ENCODE assay signal across 1 cellular context in the genomic region with DNA sequence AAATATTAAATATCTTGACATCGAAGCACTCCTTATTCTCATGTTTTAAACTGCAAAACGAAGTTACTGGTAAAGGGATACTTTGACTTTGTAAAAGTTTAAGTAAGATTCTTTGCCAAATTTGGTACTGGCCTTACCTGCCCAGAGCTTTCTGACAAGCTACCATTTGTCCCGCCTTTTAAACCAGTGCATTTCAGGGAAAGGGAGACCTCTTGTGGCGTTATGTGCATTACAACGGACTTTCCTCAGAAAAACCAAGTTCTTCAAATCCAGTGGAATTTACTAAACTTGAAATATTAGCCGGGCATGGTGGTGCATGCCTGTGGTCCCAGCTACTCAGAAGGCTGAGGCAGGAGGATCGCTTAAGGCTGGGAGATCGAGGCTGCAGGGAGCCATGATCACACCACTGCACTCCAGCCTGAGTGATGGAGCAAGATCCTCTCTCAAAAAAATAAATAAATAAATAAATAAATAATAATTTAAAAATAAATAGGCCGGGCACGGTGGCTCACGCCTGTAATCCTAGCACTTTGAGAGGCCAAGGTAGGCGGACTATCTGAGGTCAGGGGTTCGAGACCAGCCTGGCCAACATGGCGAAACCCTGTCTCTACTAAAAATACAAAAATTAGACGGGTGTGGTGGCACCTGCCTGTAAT.
TF ChIP-seq lines count a peak whose summit lies in the region.

No MANE protein-coding gene starts in this region.

TF ChIP-seq in K562, 482 proteins besides CTCF, POLR2A, EP300 and RAD21:
- TF ChIP-seq, protein P1, sequence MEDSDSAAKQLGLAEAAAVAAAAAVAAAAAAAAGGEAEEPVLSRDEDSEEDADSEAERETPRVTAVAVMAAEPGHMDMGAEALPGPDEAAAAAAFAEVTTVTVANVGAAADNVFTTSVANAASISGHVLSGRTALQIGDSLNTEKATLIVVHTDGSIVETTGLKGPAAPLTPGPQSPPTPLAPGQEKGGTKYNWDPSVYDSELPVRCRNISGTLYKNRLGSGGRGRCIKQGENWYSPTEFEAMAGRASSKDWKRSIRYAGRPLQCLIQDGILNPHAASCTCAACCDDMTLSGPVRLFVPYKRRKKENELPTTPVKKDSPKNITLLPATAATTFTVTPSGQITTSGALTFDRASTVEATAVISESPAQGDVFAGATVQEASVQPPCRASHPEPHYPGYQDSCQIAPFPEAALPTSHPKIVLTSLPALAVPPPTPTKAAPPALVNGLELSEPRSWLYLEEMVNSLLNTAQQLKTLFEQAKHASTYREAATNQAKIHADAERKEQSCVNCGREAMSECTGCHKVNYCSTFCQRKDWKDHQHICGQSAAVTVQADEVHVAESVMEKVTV (CRISPR knock-in tag; IDR thresholded peaks at IDR 0.05), result peak; percentile 49; the same call in 1 of the 2 replicates
- TF ChIP-seq RB1 (IDR thresholded peaks at IDR 0.05; ENCODE audit: low read depth) (peak; percentile 91), SMC3 (conservative IDR thresholded peaks at IDR 0.05; ENCODE audit: insufficient read depth, low read depth, low read length) (peak; percentile 79), KLF16 (IDR thresholded peaks at IDR 0.05) (peak; percentile 27; the same call in 1 of the 2 replicates), STAG1 (CRISPR knock-in tag; IDR thresholded peaks at IDR 0.05; ENCODE audit: borderline replicate concordance) (peak; percentile 24; the same call in 1 of the 2 replicates), ARID2 (IDR thresholded peaks at IDR 0.05) (0 out of 2 replicates have a peak, but pooled peaks have one; percentile 6)
